Comparison of ENCODE assay signal across 12 cellular contexts in the genomic region with DNA sequence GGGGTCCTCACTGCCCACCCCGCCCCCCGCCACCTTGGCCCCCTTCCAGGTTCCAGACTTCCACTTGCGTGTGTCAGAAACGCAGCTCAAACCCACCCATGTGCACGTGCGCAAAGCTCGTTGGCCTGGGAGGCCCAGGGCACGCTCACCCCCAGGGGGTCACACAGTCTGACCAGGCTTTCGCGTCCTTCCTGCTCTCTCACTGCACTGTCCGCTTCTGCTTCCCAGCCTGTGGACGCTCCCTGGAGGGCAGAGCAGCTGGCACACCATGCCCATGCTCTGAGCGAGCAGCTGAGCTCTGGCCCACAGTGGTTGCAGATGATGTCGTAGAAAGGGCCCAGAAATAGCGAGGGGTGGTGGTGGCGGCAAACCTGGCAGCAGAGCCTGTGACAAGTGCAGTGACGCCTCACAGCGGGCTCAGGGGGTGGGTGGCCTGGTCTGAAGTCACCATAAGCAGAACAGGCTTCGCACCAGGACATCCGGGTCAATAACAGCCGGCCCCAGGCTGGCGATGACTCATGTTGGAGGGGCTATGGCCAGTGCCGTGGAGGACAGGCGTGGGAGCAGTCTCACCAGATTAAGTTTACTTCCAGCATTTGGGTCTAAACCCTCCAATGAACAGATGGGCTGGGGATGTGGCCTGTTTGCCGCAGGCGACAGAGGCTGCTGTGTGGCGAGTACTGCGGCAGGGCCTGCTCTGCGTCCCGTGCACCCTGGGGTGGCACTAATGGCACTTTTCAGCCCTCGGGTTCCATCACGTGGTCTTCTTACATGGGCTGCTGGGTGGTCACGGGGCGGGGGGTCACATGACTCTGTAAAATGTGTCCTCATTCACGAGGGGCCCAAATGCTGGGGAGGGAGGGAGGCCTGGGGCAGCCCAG. TPM values are rescaled to one million over a fixed set of nuclear protein-coding genes. Genes with fewer than 3 reads are reported as not detected.
DNase-seq lines count a peak whose midpoint lies in the region; ATAC-seq and TF ChIP-seq lines count a peak whose summit lies in the region.
"Had no signal": no experiment of that assay in that cellular context is flagged by ENCODE, and none has a peak within 500 bp of the region (broad histone marks: within the 10 kb centered on the region; RNA-seq: fewer than 3 reads in every experiment).

No MANE protein-coding gene starts in this region.

- DNase-seq in HK-2 (ENCODE audit: unreplicated experiment): peak; percentile 32
- DNase-seq in SW480 (ENCODE audit: low spot score): peak; percentile 20
- peak; percentile 64 for DNase-seq in Right ventricle myocardium superior
- peak; percentile 21 for DNase-seq in retinal pigment epithelial cell (ENCODE audit: low read depth)
- no peak for DNase-seq in GM10248 (ENCODE audit: extremely low spot score)
- no peak for DNase-seq in LoVo (ENCODE audit: low spot score)
- no peak for DNase-seq in pons (ENCODE audit: low spot score)
- DNase-seq: activated gamma-delta T cell; NCI-H1694 treated with DMSO at 0.1 percent for 48 hours; stimulated activated CD4-positive, alpha-beta T cell treated with anti-CD3 and anti-CD28 coated beads, Interleukin-2, amount 100 ng/mL, for 48 hours had no signal

- no peak for TF ChIP-seq CTCF in retinal pigment epithelial cell (conservative IDR thresholded peaks at IDR 0.05; ENCODE audit: low read depth, low read length)
- no peak for TF ChIP-seq CTCF in GM10248 (IDR thresholded peaks at IDR 0.05; ENCODE audit: control extremely low read depth, extremely low read depth, low read depth, missing control alignments)

- intact Hi-C loops in Right ventricle myocardium superior (cut with DNase I): no loop called here

- H3K4me3 ChIP-seq in retinal pigment epithelial cell (ENCODE audit: low read length): no peak overlapping the region
- H3K4me3 ChIP-seq: tibial artery had no signal

- ATAC-seq in Right ventricle myocardium superior (ENCODE audit: poor library complexity) (peak; percentile 47), HG03432 (IDR thresholded peaks at IDR 0.05; ENCODE audit: unreplicated experiment) (no peak)

- POLR2A ChIA-PET in GM10248 (lab: Yijun Ruan, JAX): no interaction called here

- CTCF ChIA-PET in GM10248 (lab: Yijun Ruan, JAX): interaction anchor here (0.9 to 13.5 kb wide), 3 partner anchors 39 to 287 kb away, joined by 4 to 168 read pairs (median 26); partner anchors contain the start of gene RASD1

RNA-seq across cellular contexts. Expression of gene NT5M, which starts 49.0 kb away (rescaled TPM):
- 8.5 TPM for total RNA-seq in Right ventricle myocardium superior

Comparison
In these comparisons a context has a peak if more than half of its experiments do, and no peak if none do; other contexts are left out.
1. DNase-seq: peak in HK-2 (single experiment), SW480 (single experiment), Right ventricle myocardium superior (single experiment) and retinal pigment epithelial cell (single experiment); none in GM10248 (single experiment), LoVo (single experiment) and pons (single experiment).